In genomic region chr15:44087578-44088190, GRCh38 we compare ENCODE assay signal across 13 cellular contexts.
A peak's percentile ranks its signal among the peaks of the same experiment; 100 is the strongest.
DNase-seq lines count a peak whose midpoint lies in the region; ATAC-seq lines count a peak whose summit lies in the region.
"Had no signal": no experiment of that assay in that cellular context is flagged by ENCODE, and none has a peak within 500 bp of the region (broad histone marks: within the 10 kb centered on the region; RNA-seq: fewer than 3 reads in every experiment).

No MANE protein-coding gene starts in this region.

- no peak overlapping the region for H2BK5ac ChIP-seq in mesendoderm (ENCODE audit: low read length)

- H4K8ac ChIP-seq in mesendoderm (ENCODE audit: low read depth, low read length) = no peak overlapping the region

- H3K27ac ChIP-seq in mesendoderm (ENCODE audit: low read depth, low read length) = no peak overlapping the region
- H3K27ac ChIP-seq: left ventricle myocardium inferior, pancreas had no signal

- H2BK120ac ChIP-seq in mesendoderm (ENCODE audit: low read depth, low read length) = no peak overlapping the region

- H3K56ac ChIP-seq in mesendoderm (ENCODE audit: low read length) = no peak overlapping the region

- H3K4me3 Mint-ChIP-seq in activated T-helper 2 cell treated with anti-CD3 and anti-CD28 coated beads, Interferon-gamma antibody, Interleukin-2, Interleukin-4, amounts not matched to agents 10 μg/mL and 5 μg/mL and 100 μg/mL, durations not matched to agents 14 hours and 24 hours and 36 hours (ENCODE audit: low read depth) = no peak overlapping the region
- H3K4me3 Mint-ChIP-seq: activated naive CD8-positive, alpha-beta T cell treated with anti-CD3 and anti-CD28 coated beads, Interleukin-2, amount 10 ng/mL, durations not matched to agents 7 days and 5 days had no signal

- H3K4me3 ChIP-seq in mesendoderm (ENCODE audit: low read length) = no peak overlapping the region
- H3K4me3 ChIP-seq: left ventricle myocardium inferior, pancreas had no signal

- no peak overlapping the region for H4K5ac ChIP-seq in mesendoderm (ENCODE audit: low read length)

- WGBS in mesendoderm (ENCODE audit: extremely low coverage, insufficient coverage, low lambda C conversion rate) = no CpG with 5 or more reads among the region's 1 CpG

- no peak for ATAC-seq in GM18517 (IDR thresholded peaks at IDR 0.05; ENCODE audit: unreplicated experiment)

- H3K4me1 ChIP-seq in mesendoderm (ENCODE audit: control insufficient read depth, low read depth, low read length) = no peaks in the 10 kb centered on the region
- H3K4me1 ChIP-seq: left ventricle myocardium inferior, pancreas had no signal

- H3K4me1 Mint-ChIP-seq in activated T-helper 2 cell treated with anti-CD3 and anti-CD28 coated beads, Interferon-gamma antibody, Interleukin-2, Interleukin-4, amounts not matched to agents 10 μg/mL and 5 μg/mL and 100 μg/mL, durations not matched to agents 14 hours and 24 hours and 36 hours (ENCODE audit: low read depth) = no peaks in the 10 kb centered on the region
- H3K4me1 Mint-ChIP-seq: activated naive CD8-positive, alpha-beta T cell treated with anti-CD3 and anti-CD28 coated beads, Interleukin-2, amount 10 ng/mL, durations not matched to agents 7 days and 5 days had no signal

- no peak overlapping the region for H3K9ac ChIP-seq in mesendoderm (ENCODE audit: low read length)

- H3K79me1 ChIP-seq in mesendoderm (ENCODE audit: low read length) = no peaks in the 10 kb centered on the region

- no peaks in the 10 kb centered on the region for H3K79me2 ChIP-seq in mesendoderm (ENCODE audit: control insufficient read depth, insufficient read depth, low read length)

- no peak overlapping the region for H2AK5ac ChIP-seq in mesendoderm (ENCODE audit: low read length)

- no peak overlapping the region for H3K23ac ChIP-seq in mesendoderm (ENCODE audit: low read length)

- no peaks in the 10 kb centered on the region for H3K36me3 Mint-ChIP-seq in activated T-helper 2 cell treated with anti-CD3 and anti-CD28 coated beads, Interferon-gamma antibody, Interleukin-2, Interleukin-4, amounts not matched to agents 10 μg/mL and 5 μg/mL and 100 μg/mL, durations not matched to agents 14 hours and 24 hours and 36 hours (ENCODE audit: low read depth)
- H3K36me3 Mint-ChIP-seq: activated naive CD8-positive, alpha-beta T cell treated with anti-CD3 and anti-CD28 coated beads, Interleukin-2, amount 10 ng/mL, durations not matched to agents 7 days and 5 days had no signal

- no peak overlapping the region for H3K18ac ChIP-seq in mesendoderm (ENCODE audit: low read length)

- H3K4ac ChIP-seq in mesendoderm (ENCODE audit: low read depth, low read length) = no peak overlapping the region

- no peak overlapping the region for H3K4me2 ChIP-seq in mesendoderm (ENCODE audit: low read length)

- peak; percentile 76 for DNase-seq in AG20443 (ENCODE audit: low spot score)
- DNase-seq in LoVo (ENCODE audit: low spot score) = peak; percentile 13
- DNase-seq in dedifferentiated amniotic fluid mesenchymal stem cell (ENCODE audit: extremely low spot score) = peak; percentile 83
- DNase-seq in mesendoderm = peak; percentile 15
- no peak for DNase-seq in activated T-helper 2 cell treated with anti-CD3 and anti-CD28 coated beads, Interferon-gamma antibody, Interleukin-2, Interleukin-4, amounts not matched to agents 10 μg/mL and 5 μg/mL and 100 μg/mL, durations not matched to agents 14 hours and 24 hours and 36 hours (ENCODE audit: low spot score)
- DNase-seq in NCI-H69 (lab: John Stamatoyannopoulos, UW) = no peak
- DNase-seq in SK-N-DZ (ENCODE audit: low spot score) = no peak
- DNase-seq: activated naive CD8-positive, alpha-beta T cell treated with anti-CD3 and anti-CD28 coated beads, Interleukin-2, amount 10 ng/mL, durations not matched to agents 7 days and 5 days; COR-L47; left ventricle myocardium inferior; NCI-H1417; pancreas had no signal

- H2BK15ac ChIP-seq in mesendoderm (replicated peaks; ENCODE audit: low read depth) = no peak overlapping the region

- intact Hi-C loops in activated T-helper 2 cell treated with anti-CD3 and anti-CD28 coated beads, Interferon-gamma antibody, Interleukin-2, Interleukin-4, amounts not matched to agents 10 μg/mL and 5 μg/mL and 100 μg/mL, durations not matched to agents 14 hours and 24 hours and 36 hours (cut with micrococcal nuclease) = no loop called here

- no peaks in the 10 kb centered on the region for H3K27me3 ChIP-seq in mesendoderm (ENCODE audit: insufficient read depth, low read length, poor library complexity)
- H3K27me3 ChIP-seq: pancreas had no signal

- no peaks in the 10 kb centered on the region for H3K9me3 Mint-ChIP-seq in activated T-helper 2 cell treated with anti-CD3 and anti-CD28 coated beads, Interferon-gamma antibody, Interleukin-2, Interleukin-4, amounts not matched to agents 10 μg/mL and 5 μg/mL and 100 μg/mL, durations not matched to agents 14 hours and 24 hours and 36 hours
- H3K9me3 Mint-ChIP-seq: activated naive CD8-positive, alpha-beta T cell treated with anti-CD3 and anti-CD28 coated beads, Interleukin-2, amount 10 ng/mL, durations not matched to agents 7 days and 5 days had no signal

- no peak overlapping the region for H3K27ac Mint-ChIP-seq in activated T-helper 2 cell treated with anti-CD3 and anti-CD28 coated beads, Interferon-gamma antibody, Interleukin-2, Interleukin-4, amounts not matched to agents 10 μg/mL and 5 μg/mL and 100 μg/mL, durations not matched to agents 14 hours and 24 hours and 36 hours
- H3K27ac Mint-ChIP-seq: activated naive CD8-positive, alpha-beta T cell treated with anti-CD3 and anti-CD28 coated beads, Interleukin-2, amount 10 ng/mL, durations not matched to agents 7 days and 5 days had no signal

- H3K27me3 Mint-ChIP-seq in activated T-helper 2 cell treated with anti-CD3 and anti-CD28 coated beads, Interferon-gamma antibody, Interleukin-2, Interleukin-4, amounts not matched to agents 10 μg/mL and 5 μg/mL and 100 μg/mL, durations not matched to agents 14 hours and 24 hours and 36 hours (ENCODE audit: low read depth) = peaks cover 18% of the 10 kb centered on the region

- no peaks in the 10 kb centered on the region for H3K36me3 ChIP-seq in mesendoderm (ENCODE audit: control insufficient read depth, insufficient read depth, low read length)
- H3K36me3 ChIP-seq: left ventricle myocardium inferior, pancreas had no signal

Comparison
In these comparisons a context has a peak if more than half of its experiments do, and no peak if none do; other contexts are left out.
1. DNase-seq: peak in AG20443 (single experiment), LoVo (single experiment), dedifferentiated amniotic fluid mesenchymal stem cell (single experiment) and mesendoderm (single experiment); none in activated T-helper 2 cell treated with anti-CD3 and anti-CD28 coated beads, Interferon-gamma antibody, Interleukin-2, Interleukin-4, amounts not matched to agents 10 μg/mL and 5 μg/mL and 100 μg/mL, durations not matched to agents 14 hours and 24 hours and 36 hours (single experiment), NCI-H69 (single experiment) and SK-N-DZ (single experiment).